8 cellular contexts compared by ENCODE assay signal in the genomic region with DNA sequence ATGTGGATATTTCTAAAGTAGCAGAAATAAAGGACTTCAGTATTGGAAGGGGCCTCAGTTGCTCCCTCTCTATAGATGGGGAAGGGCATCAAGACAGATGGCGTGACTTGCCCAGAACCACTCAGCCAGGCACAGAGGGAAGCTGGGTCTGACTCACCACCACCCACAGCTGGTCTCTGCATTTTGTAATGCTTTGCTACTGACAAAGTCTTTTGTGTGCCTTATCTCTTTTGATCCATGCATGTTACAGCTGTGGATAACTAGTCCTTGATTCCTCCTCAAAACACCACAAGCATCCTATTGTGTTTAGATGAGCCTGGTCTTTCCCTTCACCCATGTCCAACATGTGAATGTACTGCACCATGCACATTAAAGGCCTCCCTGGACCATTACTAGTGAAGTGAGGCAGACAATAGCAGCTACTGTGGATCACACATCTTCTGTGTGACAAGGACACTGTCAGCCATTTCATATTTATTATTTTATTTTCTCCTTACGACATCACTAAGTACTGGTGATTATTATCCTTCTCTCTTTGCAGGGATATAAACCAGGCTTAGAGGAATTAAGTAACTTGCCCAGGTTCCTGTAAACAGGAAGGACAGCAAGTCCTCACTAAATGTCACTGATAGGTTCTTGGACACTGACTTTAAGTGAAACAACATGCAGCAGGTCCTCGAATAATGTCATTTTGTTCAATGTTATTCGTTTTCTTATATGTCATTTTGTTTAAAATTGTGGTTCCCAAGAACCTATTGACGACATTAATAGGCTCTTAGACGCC. TPM values are rescaled to one million over a fixed set of nuclear protein-coding genes. Genes with fewer than 3 reads are reported as not detected.
DNase-seq lines count a peak whose midpoint lies in the region; ATAC-seq and TF ChIP-seq lines count a peak whose summit lies in the region.
"Had no signal": no experiment of that assay in that cellular context is flagged by ENCODE, and none has a peak within 500 bp of the region (broad histone marks: within the 10 kb centered on the region; RNA-seq: fewer than 3 reads in every experiment).

No MANE protein-coding gene starts in this region.

- peaks cover 0 to 6% of the 10 kb centered on the region in 2 donors for H3K4me1 ChIP-seq in adrenal gland (replicated peaks in 1 of 2)

- DNase-seq in GM12864 (ENCODE audit: low read depth) (peak; percentile 51), HUDEP-2 (lab: John Stamatoyannopoulos, UW; ENCODE audit: unreplicated experiment in 76 of 76) (peak in 44 of 76 experiments; percentile 2 to 64 (median 25)), adrenal gland (peak in 5 of 7 donors; percentile 20 to 37 (median 27)), myocyte (ENCODE audit: low read depth) (peak; percentile 53), HK-2 (ENCODE audit: unreplicated experiment) (no peak), DMS153 (lab: John Stamatoyannopoulos, UW) (no peak)

- H3K4me3 ChIP-seq in GM12864 (ENCODE audit: low read depth, low read length) (no peak overlapping the region), adrenal gland (no peak overlapping the region)
- H3K4me3 ChIP-seq: skin epidermis had no signal

- TF ChIP-seq POLR2A in adrenal gland (IDR thresholded peaks at IDR 0.05): no peak

- no peaks in the 10 kb centered on the region for H3K9me3 ChIP-seq in adrenal gland (replicated peaks in 1 of 3)

- 73 to 79% (median 75%) methylated on average over 6 of the region's 6 CpGs for WGBS in adrenal gland, 4 donors

- no peaks in the 10 kb centered on the region for H3K27me3 ChIP-seq in adrenal gland

- TF ChIP-seq CTCF in GM12864 (IDR thresholded peaks at IDR 0.05; ENCODE audit: low read depth, low read length, missing control alignments): no peak
- TF ChIP-seq CTCF in adrenal gland (IDR thresholded peaks at IDR 0.05): no peak

- H3K27ac ChIP-seq in adrenal gland: no peak overlapping the region

- intact Hi-C loops in adrenal gland (cut with DNase I): loop anchor here in 1 of 2 donors (5.0 kb wide), 1 partner anchor 134 kb away; no protein-coding TSS in a partner anchor

- peak; percentile 56 for ATAC-seq in GM21390 (IDR thresholded peaks at IDR 0.05; ENCODE audit: unreplicated experiment)

- no peaks in the 10 kb centered on the region for H3K36me3 ChIP-seq in adrenal gland (replicated peaks in 1 of 2)

RNA-seq across cellular contexts. Expression of a gene that starts 29.6 kb away (rescaled TPM):
- total RNA-seq in adrenal gland (not detected), myocyte (not detected in 2 replicates)
- not detected for polyA plus RNA-seq in adrenal gland
- not detected for polyA plus RNA-seq in myocyte (2012)

RNA-seq across cellular contexts. Expression of a gene that starts 44.8 kb away (rescaled TPM):
- total RNA-seq in adrenal gland: 1 to 10 TPM in 5 of 8 donors, under 1 TPM in 2, not detected in 1; 0.69 to 2.1 (median 1.5) TPM
- 1 to 10 TPM in 2 of 3 donors, under 1 TPM in 1; 0.72 to 5.9 (median 1.6) TPM for polyA plus RNA-seq in adrenal gland
- total RNA-seq in myocyte: not detected in 2 replicates
- not detected for polyA plus RNA-seq in myocyte (2012)

Comparison
In these comparisons a context has a peak if more than half of its experiments do, and no peak if none do; other contexts are left out.
1. DNase-seq: peak in GM12864 (single experiment), HUDEP-2 (44 of 76), adrenal gland (5 of 7) and myocyte (single experiment); none in HK-2 (single experiment) and DMS153 (single experiment).